Comparison of ENCODE assay signal across 23 cellular contexts in the genomic region with DNA sequence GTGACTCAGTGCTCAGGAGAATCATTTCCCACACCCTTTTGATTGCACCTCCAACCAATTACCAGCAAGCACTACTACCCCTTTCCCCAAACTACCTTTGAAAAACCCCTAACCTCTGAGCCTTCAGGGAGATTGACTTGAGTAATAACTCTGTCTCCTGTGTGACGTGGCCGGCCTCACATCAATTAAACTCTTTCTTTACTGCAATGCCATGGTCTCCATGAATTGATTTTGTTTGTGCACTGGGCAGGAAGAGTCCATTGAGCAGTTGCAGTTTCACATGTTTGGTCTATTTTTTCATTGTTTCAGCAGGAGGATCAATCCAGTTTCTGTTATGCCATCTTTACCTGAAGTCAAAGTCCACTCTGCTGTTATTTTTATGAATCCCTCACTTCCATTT. TPM values are rescaled to one million over a fixed set of nuclear protein-coding genes. Genes with fewer than 3 reads are reported as not detected.
"Had no signal": no experiment of that assay in that cellular context is flagged by ENCODE, and none has a peak within 500 bp of the region (broad histone marks: within the 10 kb centered on the region; RNA-seq: fewer than 3 reads in every experiment).

No MANE protein-coding gene starts in this region.

- H3K4me1 ChIP-seq: SJSA1 had no signal

- H3K27ac ChIP-seq: SJSA1, SK-N-MC had no signal

- FAIRE-seq: RCC 7860 had no signal

- H3K27me3 ChIP-seq: MG63, SJSA1 had no signal

- H3K4me3 ChIP-seq: MG63, SJSA1, SK-N-MC had no signal

- DNase-seq: IMR-90, Karpas-422, KG1, MG63, NCI-H1092 treated with DMSO at 0.1 percent for 48 hours, NCI-H1436, NCI-H187, NCI-H2029, NCI-H2081 treated with DMSO at 0.1 percent for 48 hours, NCI-H2171, NCI-H226, NCI-H446, NCI-H510A, NCI-H524 treated with DMSO at 0.1 percent for 48 hours, NCI-H69, NCI-H774, Right ventricle myocardium superior, RPMI8226, SIG-M5 had no signal

- H3K9me3 ChIP-seq: MG63, SJSA1 had no signal

- H3K36me3 ChIP-seq: MG63, SJSA1 had no signal

RNA-seq across cellular contexts. Expression of gene SCN11A, which starts 32.4 kb away (rescaled TPM):
- total RNA-seq: HT-29, SJSA1 had no signal
